8 cellular contexts compared by ENCODE assay signal in genomic region chr2:133886735-133887675, GRCh38.
DNase-seq lines count a peak whose midpoint lies in the region; ATAC-seq and TF ChIP-seq lines count a peak whose summit lies in the region.

No MANE protein-coding gene starts in this region.

- no peaks in the 10 kb centered on the region for H3K36me3 ChIP-seq in lung (ENCODE audit: control insufficient read depth in 2 of 2, insufficient read depth in 2 of 2, low read length in 2 of 2)

- H3K4me3 ChIP-seq in lung, result no peak overlapping the region

- in situ Hi-C loops in GM13976 (cut with MboI; ENCODE audit: low sequenced_read_pairs, unreplicated experiment), result loop anchor here (25.0 kb wide), 2 partner anchors 350 to 525 kb away; no protein-coding TSS in a partner anchor

- no peaks in the 10 kb centered on the region for H3K9me3 ChIP-seq in lung (ENCODE audit: control insufficient read depth in 2 of 2, insufficient read depth in 1 of 2, low read length in 1 of 2)

- ATAC-seq in HG03135 (IDR thresholded peaks at IDR 0.05; ENCODE audit: unreplicated experiment), result peak; percentile 62
- peak; percentile 44 for ATAC-seq in lung (ENCODE audit: insufficient read depth, low FRiP score)

- WGBS in lung, 2 donors, result 46 to 52% methylated on average over 19 of the region's 19 CpGs

- H3K27ac ChIP-seq in lung (ENCODE audit: low read depth in 1 of 2, low read length in 1 of 2), result no peak overlapping the region

- peak; percentile 56 for DNase-seq in 8988T
- DNase-seq in GM13976 (ENCODE audit: low spot score), result peak; percentile 64
- DNase-seq in NCI-H226, result peak; percentile 60
- DNase-seq in activated CD4-positive, alpha-beta T cell treated with anti-CD3 and anti-CD28 coated beads for 4 hours, result peak; percentile 36 to 49
- DNase-seq in effector CD4-positive, alpha-beta T cell, result peak; percentile 31
- peak; percentile 54 for DNase-seq in lung (ENCODE audit: low spot score)
- peak; percentile 4 to 24 for DNase-seq in stimulated activated CD8-positive, alpha-beta memory T cell treated with anti-CD3 and anti-CD28 coated beads, Interleukin-2, amount 100 ng/mL, for 48 hours (ENCODE audit: low read depth in 2 of 2)

- H3K4me1 ChIP-seq in lung (ENCODE audit: control insufficient read depth in 2 of 2, insufficient read depth in 2 of 2, low read length in 2 of 2), result no peaks in the 10 kb centered on the region

- peak; percentile 48 for TF ChIP-seq CTCF in GM13976 (IDR thresholded peaks at IDR 0.05; ENCODE audit: borderline replicate concordance, control extremely low read depth, extremely low read depth, insufficient read depth, missing control alignments)
- TF ChIP-seq CTCF in lung (IDR thresholded peaks at IDR 0.05; ENCODE audit: control extremely low read depth, extremely low read depth), result peak; percentile 38

- no peaks in the 10 kb centered on the region for H3K27me3 ChIP-seq in lung (ENCODE audit: control insufficient read depth, insufficient read depth)

Comparison
In these comparisons a context has a peak if more than half of its experiments do, and no peak if none do; other contexts are left out.
1. DNase-seq: peak in every context shown above with its lines; median percentile 64 in GM13976; 60 in NCI-H226; 56 in 8988T; 54 in lung; 42 in activated CD4-positive, alpha-beta T cell treated with anti-CD3 and anti-CD28 coated beads for 4 hours; 31 in effector CD4-positive, alpha-beta T cell; 14 in stimulated activated CD8-positive, alpha-beta memory T cell treated with anti-CD3 and anti-CD28 coated beads, Interleukin-2, amount 100 ng/mL, for 48 hours.